19 cellular contexts compared by ENCODE assay signal in genomic region chr7:2771274-2771711, GRCh38.
DNase-seq lines count a peak whose midpoint lies in the region; ATAC-seq, FAIRE-seq and TF ChIP-seq lines count a peak whose summit lies in the region.
"Had no signal": no experiment of that assay in that cellular context is flagged by ENCODE, and none has a peak within 500 bp of the region (broad histone marks: within the 10 kb centered on the region; RNA-seq: fewer than 3 reads in every experiment).

No MANE protein-coding gene starts in this region.

- H3K4me2 ChIP-seq in trophoblast cell (ENCODE audit: low read length): no peak overlapping the region

- no peaks in the 10 kb centered on the region for H3K9me3 Mint-ChIP-seq in activated CD8-positive, alpha-beta T cell treated with anti-CD3 and anti-CD28 coated beads for 36 hours
- H3K9me3 Mint-ChIP-seq in activated CD8-positive, alpha-beta T cell treated with anti-CD3 and anti-CD28 coated beads, Interleukin-2, amount 10 ng/mL, durations not matched to agents 7 days and 5 days (ENCODE audit: insufficient read depth): peaks cover 4% of the 10 kb centered on the region
- H3K9me3 Mint-ChIP-seq: CD8-positive, alpha-beta T cell; natural killer cell treated with Interleukin-12 subunit alpha and Interleukin-12 subunit beta and Interleukin-15 and Interleukin-18, amount 100 ng/mL, for 72 hours had no signal

- H3K4ac ChIP-seq in trophoblast cell (ENCODE audit: low read depth, low read length): peak overlapping the region; percentile 17

- H3K4me3 Mint-ChIP-seq in activated CD8-positive, alpha-beta T cell treated with anti-CD3 and anti-CD28 coated beads for 36 hours: no peak overlapping the region
- no peak overlapping the region for H3K4me3 Mint-ChIP-seq in activated CD8-positive, alpha-beta T cell treated with anti-CD3 and anti-CD28 coated beads, Interleukin-2, amount 10 ng/mL, durations not matched to agents 7 days and 5 days
- H3K4me3 Mint-ChIP-seq: CD8-positive, alpha-beta T cell; natural killer cell treated with Interleukin-12 subunit alpha and Interleukin-12 subunit beta and Interleukin-15 and Interleukin-18, amount 100 ng/mL, for 72 hours had no signal

- H2BK5ac ChIP-seq in trophoblast cell (ENCODE audit: low read depth, low read length, poor library complexity): no peak overlapping the region

- no peak overlapping the region for H4K12ac ChIP-seq in trophoblast cell (ENCODE audit: low read depth, low read length)

- no peak overlapping the region for H3K14ac ChIP-seq in trophoblast cell (ENCODE audit: low read length)

- no CpG with 5 or more reads among the region's 5 CpGs for WGBS in trophoblast cell (ENCODE audit: extremely low coverage, insufficient coverage, insufficient read length)

- H4K8ac ChIP-seq in trophoblast cell (ENCODE audit: low read depth, low read length): no peak overlapping the region

- no peak overlapping the region for H3K27ac ChIP-seq in trophoblast cell (ENCODE audit: low read depth, low read length)
- H3K27ac ChIP-seq in kidney (ENCODE audit: low read depth in 2 of 2, low read length in 2 of 2): no peak overlapping the region
- no peak overlapping the region for H3K27ac ChIP-seq in foreskin keratinocyte
- H3K27ac ChIP-seq: gastrocnemius medialis, lower lobe of right lung, uterus had no signal

- H3K27me3 ChIP-seq in trophoblast cell (ENCODE audit: insufficient read depth, low read length) (no peaks in the 10 kb centered on the region), foreskin keratinocyte (no peaks in the 10 kb centered on the region)
- H3K27me3 ChIP-seq: gastrocnemius medialis, uterus had no signal

- H3K36me3 ChIP-seq in trophoblast cell (ENCODE audit: control insufficient read depth in 1 of 2, insufficient read depth in 2 of 2, low read length in 2 of 2) (peaks cover 21 to 28% of the 10 kb centered on the region in 2 experiments), kidney (ENCODE audit: control insufficient read depth in 1 of 2, insufficient read depth in 2 of 2, low read length in 2 of 2) (no peaks in the 10 kb centered on the region)
- H3K36me3 ChIP-seq: gastrocnemius medialis, lower lobe of right lung, uterus had no signal

- peaks cover 6% of the 10 kb centered on the region for H3K79me1 ChIP-seq in trophoblast cell (ENCODE audit: low read length)

- H3K18ac ChIP-seq in trophoblast cell (ENCODE audit: low read length): peak overlapping the region; percentile 22

- no peak for DNase-seq in activated CD8-positive, alpha-beta T cell treated with anti-CD3 and anti-CD28 coated beads for 36 hours
- no peak for DNase-seq in activated CD8-positive, alpha-beta T cell treated with anti-CD3 and anti-CD28 coated beads, Interleukin-2, amount 10 ng/mL, durations not matched to agents 7 days and 5 days
- peak; percentile 40 for DNase-seq in NCI-H1694 treated with DMSO at 0.1 percent for 48 hours (lab: John Stamatoyannopoulos, UW)
- DNase-seq in cerebellar cortex (ENCODE audit: low spot score): peak; percentile 86
- DNase-seq in trophoblast cell: peak in 1 of 2 donors; percentile 22
- DNase-seq in kidney: no peak
- DNase-seq in NCI-H2196 (lab: John Stamatoyannopoulos, UW; ENCODE audit: unreplicated experiment): no peak
- no peak for DNase-seq in foreskin keratinocyte
- DNase-seq: activated CD4-positive, alpha-beta T cell treated with anti-CD3 and anti-CD28 coated beads, Interleukin-2, amount 50 U/mL, for 4 hours; amniotic stem cell; CD8-positive, alpha-beta T cell; gastrocnemius medialis; lower lobe of right lung; NCI-H1092; NCI-H2227 treated with DMSO at 0.1 percent for 48 hours; NK-92 treated with Interleukin-12 subunit alpha and Interleukin-12 subunit beta, amount 100 ng/mL, for 24 hours; stimulated activated CD4-positive, alpha-beta T cell treated with anti-CD3 and anti-CD28 coated beads, Interleukin-15, amount 100 ng/mL, for 24 hours; uterus had no signal

- H3K9ac ChIP-seq in trophoblast cell (ENCODE audit: low read length): no peak overlapping the region
- no peak overlapping the region for H3K9ac ChIP-seq in kidney (ENCODE audit: low read length in 2 of 2)

- CTCF ChIA-PET in activated CD8-positive, alpha-beta T cell treated with anti-CD3 and anti-CD28 coated beads for 36 hours (lab: Charles Lee): interaction anchor here (3.7 kb wide), 1 partner anchor 10 kb away, joined by 17 read pairs; no protein-coding TSS in a partner anchor
- CTCF ChIA-PET in activated CD8-positive, alpha-beta T cell treated with anti-CD3 and anti-CD28 coated beads, Interleukin-2, amount 10 ng/mL, durations not matched to agents 7 days and 5 days (lab: Charles Lee): interaction anchor here (0.9 kb wide), 1 partner anchor 13 kb away, joined by 4 read pairs; no protein-coding TSS in a partner anchor

- H3K27ac Mint-ChIP-seq in activated CD8-positive, alpha-beta T cell treated with anti-CD3 and anti-CD28 coated beads for 36 hours: peak overlapping the region; percentile 80
- no peak overlapping the region for H3K27ac Mint-ChIP-seq in activated CD8-positive, alpha-beta T cell treated with anti-CD3 and anti-CD28 coated beads, Interleukin-2, amount 10 ng/mL, durations not matched to agents 7 days and 5 days
- H3K27ac Mint-ChIP-seq: CD8-positive, alpha-beta T cell; natural killer cell treated with Interleukin-12 subunit alpha and Interleukin-12 subunit beta and Interleukin-15 and Interleukin-18, amount 100 ng/mL, for 72 hours had no signal

- no peak overlapping the region for H4K91ac ChIP-seq in trophoblast cell (ENCODE audit: low read depth, low read length)

- POLR2A ChIA-PET in activated CD8-positive, alpha-beta T cell treated with anti-CD3 and anti-CD28 coated beads for 36 hours (lab: Charles Lee): interaction anchor here (1.1 kb wide), 1 partner anchor 10 kb away, joined by 3 read pairs; no protein-coding TSS in a partner anchor
- POLR2A ChIA-PET in activated CD8-positive, alpha-beta T cell treated with anti-CD3 and anti-CD28 coated beads, Interleukin-2, amount 10 ng/mL, durations not matched to agents 7 days and 5 days (lab: Charles Lee): no interaction called here

- H3K9me3 ChIP-seq in trophoblast cell (ENCODE audit: insufficient read depth, low read depth, low read length) (peaks cover 1% of the 10 kb centered on the region), kidney (ENCODE audit: control insufficient read depth in 1 of 2, low read length in 2 of 2) (no peaks in the 10 kb centered on the region)
- H3K9me3 ChIP-seq: gastrocnemius medialis, lower lobe of right lung, uterus had no signal

- TF ChIP-seq CTCF in activated CD8-positive, alpha-beta T cell treated with anti-CD3 and anti-CD28 coated beads for 36 hours (IDR thresholded peaks at IDR 0.05): no peak
- TF ChIP-seq CTCF in kidney (IDR thresholded peaks at IDR 0.05; ENCODE audit: borderline replicate concordance, extremely low read depth, insufficient read depth): no peak
- TF ChIP-seq CTCF in foreskin keratinocyte (conservative IDR thresholded peaks at IDR 0.05): no peak

- H3K27me3 Mint-ChIP-seq in activated CD8-positive, alpha-beta T cell treated with anti-CD3 and anti-CD28 coated beads for 36 hours: no peaks in the 10 kb centered on the region
- no peaks in the 10 kb centered on the region for H3K27me3 Mint-ChIP-seq in activated CD8-positive, alpha-beta T cell treated with anti-CD3 and anti-CD28 coated beads, Interleukin-2, amount 10 ng/mL, durations not matched to agents 7 days and 5 days (ENCODE audit: low read depth)
- H3K27me3 Mint-ChIP-seq: natural killer cell treated with Interleukin-12 subunit alpha and Interleukin-12 subunit beta and Interleukin-15 and Interleukin-18, amount 100 ng/mL, for 72 hours had no signal

- FAIRE-seq in kidney (lab: Jason Lieb, UNC): no peak

- intact Hi-C loops in activated CD8-positive, alpha-beta T cell treated with anti-CD3 and anti-CD28 coated beads for 36 hours (cut with micrococcal nuclease): no loop called here
- intact Hi-C loops in kidney (cut with DNase I): no loop called here

- no peak overlapping the region for H2BK12ac ChIP-seq in trophoblast cell (ENCODE audit: low read length)

- H2AFZ ChIP-seq in trophoblast cell (ENCODE audit: insufficient read depth, low read length, poor library complexity): no peak overlapping the region

- no peak overlapping the region for H2AK5ac ChIP-seq in trophoblast cell (ENCODE audit: low read length)

- H3K4me1 ChIP-seq in trophoblast cell (ENCODE audit: control insufficient read depth in 1 of 2, insufficient read depth in 2 of 2, low read length in 2 of 2) (peaks cover 11 to 16% of the 10 kb centered on the region in 2 experiments), kidney (ENCODE audit: control insufficient read depth in 1 of 2, insufficient read depth in 1 of 2, low read depth in 1 of 2, low read length in 2 of 2) (no peaks in the 10 kb centered on the region), foreskin keratinocyte (no peaks in the 10 kb centered on the region)
- H3K4me1 ChIP-seq: gastrocnemius medialis, lower lobe of right lung, uterus had no signal

- H3K36me3 Mint-ChIP-seq in activated CD8-positive, alpha-beta T cell treated with anti-CD3 and anti-CD28 coated beads for 36 hours (ENCODE audit: low read depth): peaks cover 21% of the 10 kb centered on the region
- peaks cover 14% of the 10 kb centered on the region for H3K36me3 Mint-ChIP-seq in activated CD8-positive, alpha-beta T cell treated with anti-CD3 and anti-CD28 coated beads, Interleukin-2, amount 10 ng/mL, durations not matched to agents 7 days and 5 days (ENCODE audit: low read depth)
- H3K36me3 Mint-ChIP-seq: natural killer cell treated with Interleukin-12 subunit alpha and Interleukin-12 subunit beta and Interleukin-15 and Interleukin-18, amount 100 ng/mL, for 72 hours had no signal

- H3K4me1 Mint-ChIP-seq in activated CD8-positive, alpha-beta T cell treated with anti-CD3 and anti-CD28 coated beads for 36 hours (ENCODE audit: low read depth): peaks cover 39% of the 10 kb centered on the region
- H3K4me1 Mint-ChIP-seq in activated CD8-positive, alpha-beta T cell treated with anti-CD3 and anti-CD28 coated beads, Interleukin-2, amount 10 ng/mL, durations not matched to agents 7 days and 5 days (ENCODE audit: low read depth): peaks cover 10% of the 10 kb centered on the region

- no peak overlapping the region for H3K23ac ChIP-seq in trophoblast cell (ENCODE audit: low read length)

- no peak overlapping the region for H3K4me3 ChIP-seq in trophoblast cell (ENCODE audit: low read depth, low read length)
- H3K4me3 ChIP-seq in kidney (ENCODE audit: low read length in 2 of 2): no peak overlapping the region
- H3K4me3 ChIP-seq: gastrocnemius medialis, lower lobe of right lung, uterus had no signal

- H3K79me2 ChIP-seq in trophoblast cell (ENCODE audit: control insufficient read depth, insufficient read depth, low read length, poor library complexity): peaks cover 3% of the 10 kb centered on the region

- no peak overlapping the region for H2BK120ac ChIP-seq in trophoblast cell (ENCODE audit: insufficient read depth, low read length, poor library complexity)

- ATAC-seq in activated CD8-positive, alpha-beta T cell treated with anti-CD3 and anti-CD28 coated beads for 36 hours: no peak
- no peak for ATAC-seq in activated CD8-positive, alpha-beta T cell treated with anti-CD3 and anti-CD28 coated beads, Interleukin-2, amount 10 ng/mL, durations not matched to agents 7 days and 5 days
- no peak for ATAC-seq in foreskin keratinocyte
- ATAC-seq: CD8-positive, alpha-beta T cell; gastrocnemius medialis; lower lobe of right lung; natural killer cell treated with Interleukin-12 subunit alpha and Interleukin-12 subunit beta and Interleukin-15 and Interleukin-18, amount 100 ng/mL, for 72 hours had no signal

Comparison
In these comparisons a context has a peak if more than half of its experiments do, and no peak if none do; other contexts are left out.
1. DNase-seq: peak in NCI-H1694 treated with DMSO at 0.1 percent for 48 hours (single experiment) and cerebellar cortex (single experiment); none in activated CD8-positive, alpha-beta T cell treated with anti-CD3 and anti-CD28 coated beads for 36 hours (single experiment), activated CD8-positive, alpha-beta T cell treated with anti-CD3 and anti-CD28 coated beads, Interleukin-2, amount 10 ng/mL, durations not matched to agents 7 days and 5 days (single experiment), kidney (single experiment), NCI-H2196 (single experiment) and foreskin keratinocyte (0 of 2).